ENCODE assay signal across 24 cellular contexts in the genomic region with DNA sequence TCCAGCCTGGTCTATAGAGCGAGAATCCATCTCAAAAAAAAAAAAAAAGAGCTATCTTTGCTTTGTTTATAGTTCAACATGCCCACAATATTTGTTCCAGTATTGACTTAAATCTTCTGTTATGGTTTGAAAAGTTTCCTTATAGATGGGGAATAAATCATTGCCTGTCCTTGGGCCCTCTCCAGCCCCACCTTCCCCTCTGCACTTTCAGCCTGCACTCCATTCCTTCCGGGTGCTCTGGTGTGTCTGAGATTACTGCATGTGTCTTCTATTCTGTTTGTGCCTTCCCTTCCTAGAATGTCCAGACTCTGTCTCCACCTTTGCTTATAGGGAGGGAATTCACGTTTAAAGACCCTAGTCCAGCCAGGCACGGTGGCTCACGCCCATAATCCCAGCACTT. TPM values are rescaled to one million over a fixed set of nuclear protein-coding genes. Genes with fewer than 3 reads are reported as not detected.
DNase-seq lines count a peak whose midpoint lies in the region; ATAC-seq, FAIRE-seq and TF ChIP-seq lines count a peak whose summit lies in the region.
"Had no signal": no experiment of that assay in that cellular context is flagged by ENCODE, and none has a peak within 500 bp of the region (broad histone marks: within the 10 kb centered on the region; RNA-seq: fewer than 3 reads in every experiment).

No MANE protein-coding gene starts in this region.

- no peak for FAIRE-seq in small intestine (lab: Jason Lieb, UNC)
- FAIRE-seq: GM19239, H54 had no signal

- peaks cover 51% of the 10 kb centered on the region for H3K4me1 Mint-ChIP-seq in activated T-cell treated with anti-CD3 and anti-CD28 coated beads, Interleukin-2, amount 50 U/mL, for 72 hours (ENCODE audit: low read depth)
- H3K4me1 Mint-ChIP-seq in central memory CD8-positive, alpha-beta T cell = peaks cover 64% of the 10 kb centered on the region
- peaks cover 41 to 83% (median 69%) of the 10 kb centered on the region in 3 donors for H3K4me1 Mint-ChIP-seq in naive B cell

- H3K4me1 ChIP-seq in small intestine (ENCODE audit: control insufficient read depth in 2 of 2, insufficient read depth in 1 of 2, low read depth in 1 of 2, low read length in 1 of 2) (no peaks in the 10 kb centered on the region), body of pancreas (peaks cover 9% of the 10 kb centered on the region)

- intact Hi-C loops in body of pancreas (cut with DNase I) = no loop called here
- intact Hi-C loops in left ventricle myocardium superior (cut with micrococcal nuclease) = no loop called here

- TF ChIP-seq CTCF in body of pancreas (IDR thresholded peaks at IDR 0.05) = no peak

- no peaks in the 10 kb centered on the region for H3K27me3 Mint-ChIP-seq in activated T-cell treated with anti-CD3 and anti-CD28 coated beads, Interleukin-2, amount 50 U/mL, for 72 hours (ENCODE audit: low read depth)
- no peaks in the 10 kb centered on the region for H3K27me3 Mint-ChIP-seq in central memory CD8-positive, alpha-beta T cell
- H3K27me3 Mint-ChIP-seq in naive B cell = no peaks in the 10 kb centered on the region

- H3K36me3 Mint-ChIP-seq in activated T-cell treated with anti-CD3 and anti-CD28 coated beads, Interleukin-2, amount 50 U/mL, for 72 hours (ENCODE audit: insufficient read depth in 2 of 2) = peaks cover 2 to 5% of the 10 kb centered on the region in 2 donors
- peaks cover 5% of the 10 kb centered on the region for H3K36me3 Mint-ChIP-seq in central memory CD8-positive, alpha-beta T cell (ENCODE audit: insufficient read depth)
- peaks cover 4 to 11% of the 10 kb centered on the region in 2 donors for H3K36me3 Mint-ChIP-seq in naive B cell

- ATAC-seq in activated T-cell treated with anti-CD3 and anti-CD28 coated beads, Interleukin-2, amount 50 U/mL, for 72 hours (replicated peaks in 1 of 2) = no peak
- no peak for ATAC-seq in central memory CD8-positive, alpha-beta T cell (replicated peaks; ENCODE audit: extremely low read depth, poor library complexity, severe bottlenecking)
- ATAC-seq in naive B cell (ENCODE audit: low read depth in 2 of 2) (no peak), body of pancreas (no peak), left ventricle myocardium superior (no peak)
- ATAC-seq: SK-N-SH treated with all-trans-retinoic acid at 6 μM for 48 hours, upper lobe of right lung had no signal

- peaks cover 0 to 1% of the 10 kb centered on the region in 2 donors for H3K9me3 Mint-ChIP-seq in activated T-cell treated with anti-CD3 and anti-CD28 coated beads, Interleukin-2, amount 50 U/mL, for 72 hours
- no peaks in the 10 kb centered on the region for H3K9me3 Mint-ChIP-seq in central memory CD8-positive, alpha-beta T cell
- H3K9me3 Mint-ChIP-seq in naive B cell = peaks cover 0 to 3% (median 0%) of the 10 kb centered on the region in 7 donors

- H3K27ac ChIP-seq in small intestine (ENCODE audit: low read depth in 1 of 2, low read length in 1 of 2) = no peak overlapping the region
- H3K27ac ChIP-seq in body of pancreas = no peak overlapping the region
- H3K27ac ChIP-seq: upper lobe of right lung had no signal

- no peaks in the 10 kb centered on the region for H3K9me3 ChIP-seq in small intestine (ENCODE audit: control insufficient read depth, low read depth)
- no peaks in the 10 kb centered on the region for H3K9me3 ChIP-seq in body of pancreas
- H3K9me3 ChIP-seq: upper lobe of right lung had no signal

- peak overlapping the region; percentile 5 for H3K27ac Mint-ChIP-seq in activated T-cell treated with anti-CD3 and anti-CD28 coated beads, Interleukin-2, amount 50 U/mL, for 72 hours
- H3K27ac Mint-ChIP-seq in central memory CD8-positive, alpha-beta T cell (ENCODE audit: low read depth) = peak overlapping the region; percentile 15
- H3K27ac Mint-ChIP-seq in naive B cell = peak overlapping the region in 4 of 6 donors; percentile 75 to 92 (median 82)

- WGBS in small intestine, 3 donors = 48 to 63% (median 62%) methylated on average over 5 of the region's 5 CpGs
- 79 to 80% methylated on average over 5 of the region's 5 CpGs for WGBS in body of pancreas, 2 donors

- no peak overlapping the region for H3K4me3 Mint-ChIP-seq in activated T-cell treated with anti-CD3 and anti-CD28 coated beads, Interleukin-2, amount 50 U/mL, for 72 hours
- H3K4me3 Mint-ChIP-seq in central memory CD8-positive, alpha-beta T cell = peak overlapping the region; percentile 31
- H3K4me3 Mint-ChIP-seq in naive B cell = peak overlapping the region in 2 of 8 donors; percentile 9 to 72

- DNase-seq in activated T-cell treated with anti-CD3 and anti-CD28 coated beads, Interleukin-2, amount 50 U/mL, for 72 hours = no peak
- DNase-seq in activated T-cell treated with anti-CD3 and anti-CD28 coated beads, Interleukin-2, amount 50 U/mL, for 1 hour = no peak
- no peak for DNase-seq in central memory CD8-positive, alpha-beta T cell (ENCODE audit: low spot score in 2 of 2)
- DNase-seq in naive B cell (no peak), small intestine (peak; percentile 16), NCI-H1417 (lab: John Stamatoyannopoulos, UW) (no peak), body of pancreas (no peak), left ventricle myocardium superior (no peak)
- DNase-seq: activated CD4-positive, alpha-beta T cell treated with anti-CD3 and anti-CD28 coated beads for 1 hour; COR-L47; effector CD4-positive, alpha-beta T cell; GDM1; Kasumi-1; mammary epithelial cell; MV-4-11; NCI-H1694; RPMI8226; stimulated activated CD4-positive, alpha-beta T cell treated with anti-CD3 and anti-CD28 coated beads, Interleukin-1b, Interleukin-23, amount 100 ng/mL, for 48 hours; T-helper 2 cell; upper lobe of right lung had no signal

- TF ChIP-seq POLR2A in body of pancreas (IDR thresholded peaks at IDR 0.05) = no peak

- peaks cover 0 to 2% of the 10 kb centered on the region in 2 donors for H3K36me3 ChIP-seq in small intestine (ENCODE audit: control insufficient read depth in 2 of 2, insufficient read depth in 2 of 2, low read length in 2 of 2)
- H3K36me3 ChIP-seq in body of pancreas (replicated peaks in 1 of 2; ENCODE audit: insufficient read depth in 1 of 2, low read depth in 2 of 2) = no peaks in the 10 kb centered on the region
- H3K36me3 ChIP-seq: upper lobe of right lung had no signal

- no peak overlapping the region for H3K4me3 ChIP-seq in small intestine (ENCODE audit: low read depth in 1 of 2, low read length in 2 of 2)
- H3K4me3 ChIP-seq in body of pancreas = no peak overlapping the region
- H3K4me3 ChIP-seq: smooth muscle cell, upper lobe of right lung had no signal

- H3K27me3 ChIP-seq in small intestine (ENCODE audit: control insufficient read depth in 2 of 2, insufficient read depth in 2 of 2, low read length in 2 of 2) (no peaks in the 10 kb centered on the region), body of pancreas (no peaks in the 10 kb centered on the region)
- H3K27me3 ChIP-seq: upper lobe of right lung had no signal

RNA-seq across cellular contexts. Expression of a gene that starts 25.2 kb away (rescaled TPM):
- 100 to 1,000 TPM; 112 to 124 TPM for total RNA-seq in activated T-cell treated with anti-CD3 and anti-CD28 coated beads, Interleukin-2, amount 50 U/mL, for 72 hours
- 100 to 1,000 TPM; 289 to 380 (median 329) TPM for polyA plus RNA-seq in naive B cell (ENCODE audit: low read depth in 6 of 6)
- polyA plus RNA-seq in small intestine = 100 to 1,000 TPM; 325 to 419 (median 350) TPM
- total RNA-seq in body of pancreas = 100 to 1,000 TPM; 150 to 246 TPM
- 113 TPM for total RNA-seq in left ventricle myocardium superior

RNA-seq across cellular contexts. Expression of a gene that starts 28.4 kb away (rescaled TPM):
- total RNA-seq in activated T-cell treated with anti-CD3 and anti-CD28 coated beads, Interleukin-2, amount 50 U/mL, for 72 hours = 100 to 1,000 TPM; 458 to 468 TPM
- polyA plus RNA-seq in naive B cell (ENCODE audit: low read depth in 6 of 6) = 1,000 to 10,000 TPM in 1 of 6 donors, 100 to 1,000 TPM in 5; 695 to 1,035 (median 800) TPM
- polyA plus RNA-seq in small intestine = 100 to 1,000 TPM; 357 to 371 (median 368) TPM
- total RNA-seq in body of pancreas = 100 to 1,000 TPM; 216 to 252 TPM
- total RNA-seq in left ventricle myocardium superior = 266 TPM

RNA-seq across cellular contexts. Expression of a gene that starts 28.8 kb away (rescaled TPM):
- 10 to 100 TPM; 22.0 to 23.4 TPM for total RNA-seq in activated T-cell treated with anti-CD3 and anti-CD28 coated beads, Interleukin-2, amount 50 U/mL, for 72 hours
- polyA plus RNA-seq in naive B cell (ENCODE audit: low read depth in 6 of 6) (10 to 100 TPM; 45.9 to 99.9 (median 58.6) TPM), small intestine (10 to 100 TPM; 31.1 to 41.8 (median 33.3) TPM)
- total RNA-seq in body of pancreas (10 to 100 TPM; 14.0 to 59.0 TPM), left ventricle myocardium superior (14.9 TPM)

RNA-seq across cellular contexts. Expression of a gene that starts 38.9 kb away (rescaled TPM):
- 1 to 10 TPM; 7.4 to 7.5 TPM for total RNA-seq in activated T-cell treated with anti-CD3 and anti-CD28 coated beads, Interleukin-2, amount 50 U/mL, for 72 hours
- polyA plus RNA-seq in naive B cell (ENCODE audit: low read depth in 6 of 6) (1 to 10 TPM in 3 of 6 donors, under 1 TPM in 3; 0.25 to 4.8 (median 1.2) TPM), small intestine (10 to 100 TPM; 15.4 to 34.9 (median 20.0) TPM)
- total RNA-seq in body of pancreas (10 to 100 TPM; 10.9 to 27.7 TPM), left ventricle myocardium superior (30.5 TPM)

RNA-seq across cellular contexts. Expression of a gene that starts 43.5 kb away (rescaled TPM):
- total RNA-seq in activated T-cell treated with anti-CD3 and anti-CD28 coated beads, Interleukin-2, amount 50 U/mL, for 72 hours = 10 to 100 TPM; 70.2 to 76.5 TPM
- polyA plus RNA-seq in naive B cell (ENCODE audit: low read depth in 6 of 6) (10 to 100 TPM; 52.5 to 81.7 (median 60.9) TPM), small intestine (10 to 100 TPM; 21.3 to 24.9 (median 24.8) TPM)
- total RNA-seq in body of pancreas (10 to 100 TPM; 13.2 to 24.7 TPM), left ventricle myocardium superior (37.3 TPM)

Comparison
In these comparisons a context has a peak if more than half of its experiments do, and no peak if none do; other contexts are left out.
1. H3K27ac Mint-ChIP-seq: peak in every context shown above with its lines; median percentile 82 in naive B cell; 15 in central memory CD8-positive, alpha-beta T cell; 5 in activated T-cell treated with anti-CD3 and anti-CD28 coated beads, Interleukin-2, amount 50 U/mL, for 72 hours.